10 cellular contexts compared by ENCODE assay signal in the genomic region with DNA sequence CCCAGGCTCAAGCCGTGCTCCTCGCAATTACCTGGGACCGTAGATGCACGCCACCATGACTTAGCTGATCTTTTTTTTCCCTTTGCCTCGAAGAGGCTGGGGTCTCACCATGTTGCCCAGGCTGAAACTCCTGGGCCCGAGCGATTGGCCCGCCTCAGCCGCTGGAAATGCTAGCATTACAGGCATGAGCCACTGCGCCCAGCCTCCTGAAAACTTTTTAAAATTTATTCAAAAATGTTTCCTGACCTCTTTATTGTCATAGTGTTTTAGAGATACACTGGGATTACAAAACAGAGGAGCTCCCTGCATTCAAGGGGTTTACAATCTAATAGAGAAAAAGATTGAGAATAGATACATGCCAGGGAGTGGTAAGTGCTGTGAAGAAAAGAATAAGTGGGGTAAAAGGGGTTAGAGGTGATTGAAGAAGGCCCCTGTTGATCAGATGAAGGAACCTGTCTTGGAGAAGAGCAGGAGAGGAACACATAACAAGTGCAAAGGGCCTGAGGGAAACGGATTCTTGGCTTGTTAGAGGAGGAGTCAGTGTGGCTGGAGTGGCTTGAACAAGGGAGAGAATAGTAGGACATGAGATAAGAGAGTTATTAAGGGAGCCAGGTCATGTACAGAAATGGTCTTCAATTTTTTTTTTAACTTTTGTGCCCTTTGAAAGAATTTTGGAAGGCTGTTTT. TPM values are rescaled to one million over a fixed set of nuclear protein-coding genes. Genes with fewer than 3 reads are reported as not detected.
DNase-seq lines count a peak whose midpoint lies in the region; ATAC-seq and TF ChIP-seq lines count a peak whose summit lies in the region.
"Had no signal": no experiment of that assay in that cellular context is flagged by ENCODE, and none has a peak within 500 bp of the region (broad histone marks: within the 10 kb centered on the region; RNA-seq: fewer than 3 reads in every experiment).

No MANE protein-coding gene starts in this region.

- no peak for TF ChIP-seq POLR2A in spleen (IDR thresholded peaks at IDR 0.05)

- no peak overlapping the region for H3K27ac ChIP-seq in PC-3 (ENCODE audit: low read length)
- H3K27ac ChIP-seq in spleen, result peak overlapping the region in 2 of 8 donors; percentile 99

- no peaks in the 10 kb centered on the region for H3K27me3 Mint-ChIP-seq in activated CD4-positive, alpha-beta T cell treated with anti-CD3 and anti-CD28 coated beads, Interleukin-2, amount 10 ng/mL, durations not matched to agents 7 days and 5 days
- peaks cover 7% of the 10 kb centered on the region for H3K27me3 Mint-ChIP-seq in endothelial cell (ENCODE audit: unreplicated experiment)

- peaks cover 38% of the 10 kb centered on the region for H3K79me2 ChIP-seq in PC-3 (ENCODE audit: low read length)

- H3K27ac Mint-ChIP-seq in activated CD4-positive, alpha-beta T cell treated with anti-CD3 and anti-CD28 coated beads, Interleukin-2, amount 10 ng/mL, durations not matched to agents 7 days and 5 days, result peak overlapping the region; percentile 99
- peak overlapping the region; percentile 66 for H3K27ac Mint-ChIP-seq in endothelial cell (ENCODE audit: unreplicated experiment)

- WGBS in spleen, 5 donors, result 91 to 95% (median 92%) methylated on average over 11 of the region's 11 CpGs

- H3K36me3 ChIP-seq in PC-3 (ENCODE audit: low read depth, low read length), result no peaks in the 10 kb centered on the region
- H3K36me3 ChIP-seq in spleen, result no peaks in the 10 kb centered on the region
- H3K36me3 ChIP-seq: pancreas had no signal

- H3K4me3 ChIP-seq in PC-3 (ENCODE audit: low read length) (peak overlapping the region; percentile 90; the same call in 1 of the 2 replicates), spleen (peak overlapping the region in 5 of 8 donors; percentile 77 to 98 (median 93))

- CTCF ChIA-PET in activated CD4-positive, alpha-beta T cell treated with anti-CD3 and anti-CD28 coated beads, Interleukin-2, amount 10 ng/mL, durations not matched to agents 7 days and 5 days (lab: Charles Lee), result no interaction called here
- CTCF ChIA-PET in PC-3 (lab: Charles Lee), result no interaction called here

- no peaks in the 10 kb centered on the region for H3K9me3 Mint-ChIP-seq in activated CD4-positive, alpha-beta T cell treated with anti-CD3 and anti-CD28 coated beads, Interleukin-2, amount 10 ng/mL, durations not matched to agents 7 days and 5 days
- H3K9me3 Mint-ChIP-seq in endothelial cell (ENCODE audit: unreplicated experiment), result no peaks in the 10 kb centered on the region

- peak overlapping the region; percentile 95 for H3K4me2 ChIP-seq in PC-3 (ENCODE audit: low read length)

- no peaks in the 10 kb centered on the region for H3K27me3 ChIP-seq in PC-3 (ENCODE audit: low read length)
- H3K27me3 ChIP-seq in spleen (replicated peaks in 1 of 7), result no peaks in the 10 kb centered on the region
- H3K27me3 ChIP-seq: pancreas had no signal

- POLR2A ChIA-PET in activated CD4-positive, alpha-beta T cell treated with anti-CD3 and anti-CD28 coated beads, Interleukin-2, amount 10 ng/mL, durations not matched to agents 7 days and 5 days (lab: Charles Lee), result no interaction called here
- POLR2A ChIA-PET in PC-3 (lab: Charles Lee; ENCODE audit: unreplicated experiment), result no interaction called here

- H3K36me3 Mint-ChIP-seq in activated CD4-positive, alpha-beta T cell treated with anti-CD3 and anti-CD28 coated beads, Interleukin-2, amount 10 ng/mL, durations not matched to agents 7 days and 5 days (ENCODE audit: low read depth), result peaks cover 17% of the 10 kb centered on the region
- peaks cover 9% of the 10 kb centered on the region for H3K36me3 Mint-ChIP-seq in endothelial cell (ENCODE audit: low read depth, unreplicated experiment)

- intact Hi-C loops in PC-3 (cut with micrococcal nuclease) (no loop called here), spleen (cut with DNase I; ENCODE audit: low total_unique reads) (no loop called here)

- H3K4me1 ChIP-seq in PC-3 (ENCODE audit: insufficient read depth, low read length) (peaks cover 18% of the 10 kb centered on the region), spleen (peaks cover 19 to 43% (median 33%) of the 10 kb centered on the region in 6 donors)

- no peaks in the 10 kb centered on the region for H3F3A ChIP-seq in PC-3 (ENCODE audit: low read length, unreplicated experiment)

- TF ChIP-seq CTCF in PC-3 (conservative IDR thresholded peaks at IDR 0.05; ENCODE audit: low read depth, low read length) (no peak), endothelial cell (IDR thresholded peaks at IDR 0.05; ENCODE audit: unreplicated experiment) (no peak), spleen (IDR thresholded peaks at IDR 0.05 in 8 of 11, conservative IDR thresholded peaks at IDR 0.05 in 3 of 11) (no peak)

- peak overlapping the region; percentile 97 for H3K4me3 Mint-ChIP-seq in activated CD4-positive, alpha-beta T cell treated with anti-CD3 and anti-CD28 coated beads, Interleukin-2, amount 10 ng/mL, durations not matched to agents 7 days and 5 days
- H3K4me3 Mint-ChIP-seq in endothelial cell (ENCODE audit: unreplicated experiment), result peak overlapping the region; percentile 69

- DNase-seq in activated CD4-positive, alpha-beta T cell treated with anti-CD3 and anti-CD28 coated beads, Interleukin-2, amount 10 ng/mL, durations not matched to agents 7 days and 5 days, result no peak
- DNase-seq in activated CD4-positive, alpha-beta T cell treated with anti-CD3 and anti-CD28 coated beads, Interleukin-2, amount 50 U/mL, for 48 hours, result no peak
- DNase-seq in PC-3 (no peak), endothelial cell (ENCODE audit: low spot score) (no peak), spleen (peak; percentile 79), NCI-H69 (lab: John Stamatoyannopoulos, UW) (no peak), SKM-1 treated with dmso at 0.1 percent for 144 hours (lab: John Stamatoyannopoulos, UW; ENCODE audit: unreplicated experiment) (no peak)
- DNase-seq: HCEC 1CT had no signal

- no peak overlapping the region for H2AFZ ChIP-seq in PC-3 (ENCODE audit: low read length)

- 0 out of 2 replicates have a peak, but pooled peaks cover 4% of the 10 kb centered on the region for H3K9me3 ChIP-seq in PC-3 (ENCODE audit: low read length)
- no peaks in the 10 kb centered on the region for H3K9me3 ChIP-seq in spleen
- H3K9me3 ChIP-seq: pancreas had no signal

- ATAC-seq in PC-3 (no peak), HG03520 (IDR thresholded peaks at IDR 0.05; ENCODE audit: unreplicated experiment) (no peak)

- peaks cover 32% of the 10 kb centered on the region for H3K4me1 Mint-ChIP-seq in activated CD4-positive, alpha-beta T cell treated with anti-CD3 and anti-CD28 coated beads, Interleukin-2, amount 10 ng/mL, durations not matched to agents 7 days and 5 days
- peaks cover 28% of the 10 kb centered on the region for H3K4me1 Mint-ChIP-seq in endothelial cell (ENCODE audit: unreplicated experiment)

- no peaks in the 10 kb centered on the region for H3K9me2 ChIP-seq in PC-3 (replicated peaks; ENCODE audit: low read length)

- H4K20me1 ChIP-seq in PC-3 (ENCODE audit: low read length), result peaks cover 26% of the 10 kb centered on the region

- no TSS peak for BruUV-seq in PC-3 (replicated peaks; lab: Mats Ljungman, UMichigan)

- H3K9ac ChIP-seq in PC-3 (ENCODE audit: low read length), result no peak overlapping the region

RNA-seq across cellular contexts. Expression of a gene that starts 1.7 kb away (rescaled TPM):
- total RNA-seq in activated CD4-positive, alpha-beta T cell treated with anti-CD3 and anti-CD28 coated beads, Interleukin-2, amount 10 ng/mL, durations not matched to agents 7 days and 5 days, result 10 to 100 TPM; 42.7 to 48.1 TPM
- total RNA-seq in PC-3 (2014; rRNA removed), result 28.8 and 36.7 TPM in 2 replicates
- total RNA-seq in endothelial cell (ENCODE audit: unreplicated experiment), result 36.2 TPM
- 10 to 100 TPM; 36.6 to 59.4 (median 47.3) TPM for total RNA-seq in spleen
- 10 to 100 TPM in 2 of 3 donors, 1 to 10 TPM in 1; 8.9 to 17.5 (median 10.8) TPM for polyA plus RNA-seq in spleen
